1 cellular context compared by ENCODE assay signal in the genomic region with DNA sequence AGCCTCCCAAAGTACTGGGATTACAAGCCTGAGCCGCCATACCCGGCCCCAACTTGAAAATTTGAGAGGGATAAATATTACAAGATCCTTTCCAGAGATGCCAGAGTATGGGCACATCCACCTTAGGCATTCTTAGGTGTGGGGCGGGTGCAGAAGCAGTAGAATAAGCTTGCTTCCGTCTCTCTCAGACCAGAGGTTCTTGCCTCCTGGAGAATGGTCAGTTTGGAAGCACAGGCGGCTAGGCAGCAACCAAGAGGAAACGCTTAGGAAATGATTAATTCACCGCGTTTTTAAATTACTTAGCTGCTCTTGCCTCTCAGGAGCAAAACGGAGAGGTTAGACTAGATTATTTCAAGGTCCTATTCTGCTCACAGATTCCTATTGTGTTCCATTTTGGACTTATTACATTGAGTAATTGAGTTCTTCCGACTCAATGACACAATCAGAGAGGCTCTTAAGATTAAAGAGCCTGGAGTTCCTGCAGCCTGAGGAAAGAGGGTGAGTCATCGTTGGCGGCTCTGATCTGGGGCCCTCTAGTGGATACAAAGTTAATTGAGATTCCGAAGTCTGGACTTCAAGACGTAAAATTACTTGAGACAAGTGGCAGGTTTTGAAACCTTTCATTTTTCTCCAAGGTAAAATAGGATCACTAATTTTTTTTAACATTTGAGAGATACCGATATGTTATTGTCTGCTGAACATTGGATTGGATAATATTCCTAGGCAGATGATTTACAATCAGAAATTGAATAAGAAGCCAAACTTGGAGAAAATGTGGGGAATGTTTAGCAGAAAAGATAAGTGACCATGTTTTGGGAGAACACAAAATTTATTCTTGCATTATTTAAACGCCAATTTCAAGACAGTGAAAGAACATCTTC.
TF ChIP-seq lines count a peak whose summit lies in the region.

No MANE protein-coding gene starts in this region.

TF ChIP-seq in K562, 482 proteins besides CTCF, POLR2A, EP300 and RAD21 (continued from another document and continues in another):
- TF ChIP-seq DDX20 (tag; IDR thresholded peaks at IDR 0.05; ENCODE audit: low read depth) (0 out of 2 replicates have a peak, but pooled peaks have one; percentile 10), ZNF263 (CRISPR knock-in tag; IDR thresholded peaks at IDR 0.05; ENCODE audit: borderline replicate concordance) (no peak), SP2 (IDR thresholded peaks at IDR 0.05; ENCODE audit: extremely low read depth, low read depth, low read length, poor library complexity, severe bottlenecking) (no peak), FOSL1 (tag; conservative IDR thresholded peaks at IDR 0.05) (peak; percentile 99), MTA2 (IDR thresholded peaks at IDR 0.05; ENCODE audit: low read depth) (0 out of 2 replicates have a peak, but pooled peaks have one; percentile 32), JUND (IDR thresholded peaks at IDR 0.05; ENCODE audit: borderline replicate concordance, low read depth, low read length) (peak; percentile 100), JUND (tag; IDR thresholded peaks at IDR 0.05; ENCODE audit: borderline replicate concordance, low read depth, low read length) (peak; percentile 100), MAFG (tag; conservative IDR thresholded peaks at IDR 0.05) (peak; percentile 59), PHB2 (IDR thresholded peaks at IDR 0.05; ENCODE audit: low read depth) (no peak), U2AF2 (optimal IDR thresholded peaks at IDR 0.05; ENCODE audit: low read depth, low read length) (no peak), ZNF174 (CRISPR knock-in tag; IDR thresholded peaks at IDR 0.05) (peak; percentile 37; the same call in 1 of the 2 replicates), KAT2B (IDR thresholded peaks at IDR 0.05; ENCODE audit: low read depth, low read length) (no peak), CSDE1 (IDR thresholded peaks at IDR 0.05) (no peak), ZNF707 (CRISPR knock-in tag; conservative IDR thresholded peaks at IDR 0.05) (no peak), ZNF232 (CRISPR knock-in tag; IDR thresholded peaks at IDR 0.05) (no peak), NONO (IDR thresholded peaks at IDR 0.05; ENCODE audit: low read depth in 2 of 2, low read length in 1 of 2) (no peak), EZH2 (IDR thresholded peaks at IDR 0.05; ENCODE audit: borderline replicate concordance, low read depth, low read length) (no peak), ZNF583 (CRISPR knock-in tag; IDR thresholded peaks at IDR 0.05) (no peak), ZNF212 (CRISPR knock-in tag; IDR thresholded peaks at IDR 0.05) (no peak), DPF2 (IDR thresholded peaks at IDR 0.05) (peak; percentile 87), MTF1 (CRISPR knock-in tag; IDR thresholded peaks at IDR 0.05; ENCODE audit: borderline replicate concordance) (no peak), GATAD2A (IDR thresholded peaks at IDR 0.05) (no peak), POLR2AphosphoS5 (IDR thresholded peaks at IDR 0.05; ENCODE audit: control insufficient read depth, insufficient read depth, low read depth, low read length) (no peak), ZKSCAN8 (CRISPR knock-in tag; IDR thresholded peaks at IDR 0.05) (no peak), ZNF444 (CRISPR knock-in tag; IDR thresholded peaks at IDR 0.05) (no peak), SRSF9 (IDR thresholded peaks at IDR 0.05; ENCODE audit: borderline replicate concordance, low read depth, low read length) (no peak), HMGN3 (IDR thresholded peaks at IDR 0.05; ENCODE audit: borderline replicate concordance, extremely low read depth, insufficient read length, low read depth, low read length) (no peak), RNF2 (IDR thresholded peaks at IDR 0.05) (no peak)
- TF ChIP-seq, protein P1, sequence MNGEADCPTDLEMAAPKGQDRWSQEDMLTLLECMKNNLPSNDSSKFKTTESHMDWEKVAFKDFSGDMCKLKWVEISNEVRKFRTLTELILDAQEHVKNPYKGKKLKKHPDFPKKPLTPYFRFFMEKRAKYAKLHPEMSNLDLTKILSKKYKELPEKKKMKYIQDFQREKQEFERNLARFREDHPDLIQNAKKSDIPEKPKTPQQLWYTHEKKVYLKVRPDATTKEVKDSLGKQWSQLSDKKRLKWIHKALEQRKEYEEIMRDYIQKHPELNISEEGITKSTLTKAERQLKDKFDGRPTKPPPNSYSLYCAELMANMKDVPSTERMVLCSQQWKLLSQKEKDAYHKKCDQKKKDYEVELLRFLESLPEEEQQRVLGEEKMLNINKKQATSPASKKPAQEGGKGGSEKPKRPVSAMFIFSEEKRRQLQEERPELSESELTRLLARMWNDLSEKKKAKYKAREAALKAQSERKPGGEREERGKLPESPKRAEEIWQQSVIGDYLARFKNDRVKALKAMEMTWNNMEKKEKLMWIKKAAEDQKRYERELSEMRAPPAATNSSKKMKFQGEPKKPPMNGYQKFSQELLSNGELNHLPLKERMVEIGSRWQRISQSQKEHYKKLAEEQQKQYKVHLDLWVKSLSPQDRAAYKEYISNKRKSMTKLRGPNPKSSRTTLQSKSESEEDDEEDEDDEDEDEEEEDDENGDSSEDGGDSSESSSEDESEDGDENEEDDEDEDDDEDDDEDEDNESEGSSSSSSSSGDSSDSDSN (IDR thresholded peaks at IDR 0.05; ENCODE audit: borderline replicate concordance in 1 of 2, low read depth in 2 of 2, low read length in 2 of 2), result peak in 1 of 2 experiments; percentile 71; a peak in 1 of 4 replicates
- TF ChIP-seq, protein P2, sequence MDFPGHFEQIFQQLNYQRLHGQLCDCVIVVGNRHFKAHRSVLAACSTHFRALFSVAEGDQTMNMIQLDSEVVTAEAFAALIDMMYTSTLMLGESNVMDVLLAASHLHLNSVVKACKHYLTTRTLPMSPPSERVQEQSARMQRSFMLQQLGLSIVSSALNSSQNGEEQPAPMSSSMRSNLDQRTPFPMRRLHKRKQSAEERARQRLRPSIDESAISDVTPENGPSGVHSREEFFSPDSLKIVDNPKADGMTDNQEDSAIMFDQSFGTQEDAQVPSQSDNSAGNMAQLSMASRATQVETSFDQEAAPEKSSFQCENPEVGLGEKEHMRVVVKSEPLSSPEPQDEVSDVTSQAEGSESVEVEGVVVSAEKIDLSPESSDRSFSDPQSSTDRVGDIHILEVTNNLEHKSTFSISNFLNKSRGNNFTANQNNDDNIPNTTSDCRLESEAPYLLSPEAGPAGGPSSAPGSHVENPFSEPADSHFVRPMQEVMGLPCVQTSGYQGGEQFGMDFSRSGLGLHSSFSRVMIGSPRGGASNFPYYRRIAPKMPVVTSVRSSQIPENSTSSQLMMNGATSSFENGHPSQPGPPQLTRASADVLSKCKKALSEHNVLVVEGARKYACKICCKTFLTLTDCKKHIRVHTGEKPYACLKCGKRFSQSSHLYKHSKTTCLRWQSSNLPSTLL (IDR thresholded peaks at IDR 0.05), result no peak
- TF ChIP-seq, protein P3, sequence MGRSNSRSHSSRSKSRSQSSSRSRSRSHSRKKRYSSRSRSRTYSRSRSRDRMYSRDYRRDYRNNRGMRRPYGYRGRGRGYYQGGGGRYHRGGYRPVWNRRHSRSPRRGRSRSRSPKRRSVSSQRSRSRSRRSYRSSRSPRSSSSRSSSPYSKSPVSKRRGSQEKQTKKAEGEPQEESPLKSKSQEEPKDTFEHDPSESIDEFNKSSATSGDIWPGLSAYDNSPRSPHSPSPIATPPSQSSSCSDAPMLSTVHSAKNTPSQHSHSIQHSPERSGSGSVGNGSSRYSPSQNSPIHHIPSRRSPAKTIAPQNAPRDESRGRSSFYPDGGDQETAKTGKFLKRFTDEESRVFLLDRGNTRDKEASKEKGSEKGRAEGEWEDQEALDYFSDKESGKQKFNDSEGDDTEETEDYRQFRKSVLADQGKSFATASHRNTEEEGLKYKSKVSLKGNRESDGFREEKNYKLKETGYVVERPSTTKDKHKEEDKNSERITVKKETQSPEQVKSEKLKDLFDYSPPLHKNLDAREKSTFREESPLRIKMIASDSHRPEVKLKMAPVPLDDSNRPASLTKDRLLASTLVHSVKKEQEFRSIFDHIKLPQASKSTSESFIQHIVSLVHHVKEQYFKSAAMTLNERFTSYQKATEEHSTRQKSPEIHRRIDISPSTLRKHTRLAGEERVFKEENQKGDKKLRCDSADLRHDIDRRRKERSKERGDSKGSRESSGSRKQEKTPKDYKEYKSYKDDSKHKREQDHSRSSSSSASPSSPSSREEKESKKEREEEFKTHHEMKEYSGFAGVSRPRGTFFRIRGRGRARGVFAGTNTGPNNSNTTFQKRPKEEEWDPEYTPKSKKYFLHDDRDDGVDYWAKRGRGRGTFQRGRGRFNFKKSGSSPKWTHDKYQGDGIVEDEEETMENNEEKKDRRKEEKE (IDR thresholded peaks at IDR 0.05; ENCODE audit: borderline replicate concordance in 1 of 2, control insufficient read depth in 1 of 2, low read depth in 2 of 2, low read length in 1 of 2), result no peak
- TF ChIP-seq, protein P4, sequence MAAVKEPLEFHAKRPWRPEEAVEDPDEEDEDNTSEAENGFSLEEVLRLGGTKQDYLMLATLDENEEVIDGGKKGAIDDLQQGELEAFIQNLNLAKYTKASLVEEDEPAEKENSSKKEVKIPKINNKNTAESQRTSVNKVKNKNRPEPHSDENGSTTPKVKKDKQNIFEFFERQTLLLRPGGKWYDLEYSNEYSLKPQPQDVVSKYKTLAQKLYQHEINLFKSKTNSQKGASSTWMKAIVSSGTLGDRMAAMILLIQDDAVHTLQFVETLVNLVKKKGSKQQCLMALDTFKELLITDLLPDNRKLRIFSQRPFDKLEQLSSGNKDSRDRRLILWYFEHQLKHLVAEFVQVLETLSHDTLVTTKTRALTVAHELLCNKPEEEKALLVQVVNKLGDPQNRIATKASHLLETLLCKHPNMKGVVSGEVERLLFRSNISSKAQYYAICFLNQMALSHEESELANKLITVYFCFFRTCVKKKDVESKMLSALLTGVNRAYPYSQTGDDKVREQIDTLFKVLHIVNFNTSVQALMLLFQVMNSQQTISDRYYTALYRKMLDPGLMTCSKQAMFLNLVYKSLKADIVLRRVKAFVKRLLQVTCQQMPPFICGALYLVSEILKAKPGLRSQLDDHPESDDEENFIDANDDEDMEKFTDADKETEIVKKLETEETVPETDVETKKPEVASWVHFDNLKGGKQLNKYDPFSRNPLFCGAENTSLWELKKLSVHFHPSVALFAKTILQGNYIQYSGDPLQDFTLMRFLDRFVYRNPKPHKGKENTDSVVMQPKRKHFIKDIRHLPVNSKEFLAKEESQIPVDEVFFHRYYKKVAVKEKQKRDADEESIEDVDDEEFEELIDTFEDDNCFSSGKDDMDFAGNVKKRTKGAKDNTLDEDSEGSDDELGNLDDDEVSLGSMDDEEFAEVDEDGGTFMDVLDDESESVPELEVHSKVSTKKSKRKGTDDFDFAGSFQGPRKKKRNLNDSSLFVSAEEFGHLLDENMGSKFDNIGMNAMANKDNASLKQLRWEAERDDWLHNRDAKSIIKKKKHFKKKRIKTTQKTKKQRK (IDR thresholded peaks at IDR 0.05; ENCODE audit: borderline replicate concordance, low read depth, low read length), result no peak
- TF ChIP-seq, protein P5, sequence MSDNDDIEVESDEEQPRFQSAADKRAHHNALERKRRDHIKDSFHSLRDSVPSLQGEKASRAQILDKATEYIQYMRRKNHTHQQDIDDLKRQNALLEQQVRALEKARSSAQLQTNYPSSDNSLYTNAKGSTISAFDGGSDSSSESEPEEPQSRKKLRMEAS (CRISPR knock-in tag; IDR thresholded peaks at IDR 0.05), result no peak
